In genomic region chr5:148163345-148163744, GRCh38 we compare ENCODE assay signal across 2 cellular contexts.
TF ChIP-seq lines count a peak whose summit lies in the region.

No MANE protein-coding gene starts in this region.

TF ChIP-seq in GM23338, 12 proteins besides CTCF, POLR2A, EP300 and RAD21:
- TF ChIP-seq ZNF462 (CRISPR knock-in tag; IDR thresholded peaks at IDR 0.05) (no peak), ZNF114 (CRISPR knock-in tag; IDR thresholded peaks at IDR 0.05) (no peak), NANOG (IDR thresholded peaks at IDR 0.05; ENCODE audit: borderline replicate concordance) (no peak), EZH2phosphoT487 (IDR thresholded peaks at IDR 0.05; ENCODE audit: unreplicated experiment) (no peak), ETS1 (IDR thresholded peaks at IDR 0.05) (no peak), STAT1 (IDR thresholded peaks at IDR 0.05; ENCODE audit: unreplicated experiment) (no peak), POLR2AphosphoS5 (IDR thresholded peaks at IDR 0.05; ENCODE audit: low read depth) (no peak)

TF ChIP-seq in WTC11, 78 proteins besides CTCF, POLR2A, EP300 and RAD21 (continued from another document):
- TF ChIP-seq ATF2 (CRISPR knock-in tag; IDR thresholded peaks at IDR 0.05; ENCODE audit: borderline replicate concordance, low read depth): no peak
- no peak for TF ChIP-seq GRHL2 (CRISPR knock-in tag; IDR thresholded peaks at IDR 0.05; ENCODE audit: insufficient replicate concordance, severe bottlenecking)
- no peak for TF ChIP-seq SP1 (CRISPR knock-in tag; conservative IDR thresholded peaks at IDR 0.05)
- no peak for TF ChIP-seq MLX (CRISPR knock-in tag; IDR thresholded peaks at IDR 0.05)
- no peak for TF ChIP-seq IRF1 (CRISPR knock-in tag; IDR thresholded peaks at IDR 0.05)
- no peak for TF ChIP-seq ERG (CRISPR knock-in tag; IDR thresholded peaks at IDR 0.05)
- TF ChIP-seq E2F5 (CRISPR knock-in tag; IDR thresholded peaks at IDR 0.05): no peak
- TF ChIP-seq E2F1 (CRISPR knock-in tag; IDR thresholded peaks at IDR 0.05): no peak
